Comparison of ENCODE assay signal across 9 cellular contexts in the genomic region with DNA sequence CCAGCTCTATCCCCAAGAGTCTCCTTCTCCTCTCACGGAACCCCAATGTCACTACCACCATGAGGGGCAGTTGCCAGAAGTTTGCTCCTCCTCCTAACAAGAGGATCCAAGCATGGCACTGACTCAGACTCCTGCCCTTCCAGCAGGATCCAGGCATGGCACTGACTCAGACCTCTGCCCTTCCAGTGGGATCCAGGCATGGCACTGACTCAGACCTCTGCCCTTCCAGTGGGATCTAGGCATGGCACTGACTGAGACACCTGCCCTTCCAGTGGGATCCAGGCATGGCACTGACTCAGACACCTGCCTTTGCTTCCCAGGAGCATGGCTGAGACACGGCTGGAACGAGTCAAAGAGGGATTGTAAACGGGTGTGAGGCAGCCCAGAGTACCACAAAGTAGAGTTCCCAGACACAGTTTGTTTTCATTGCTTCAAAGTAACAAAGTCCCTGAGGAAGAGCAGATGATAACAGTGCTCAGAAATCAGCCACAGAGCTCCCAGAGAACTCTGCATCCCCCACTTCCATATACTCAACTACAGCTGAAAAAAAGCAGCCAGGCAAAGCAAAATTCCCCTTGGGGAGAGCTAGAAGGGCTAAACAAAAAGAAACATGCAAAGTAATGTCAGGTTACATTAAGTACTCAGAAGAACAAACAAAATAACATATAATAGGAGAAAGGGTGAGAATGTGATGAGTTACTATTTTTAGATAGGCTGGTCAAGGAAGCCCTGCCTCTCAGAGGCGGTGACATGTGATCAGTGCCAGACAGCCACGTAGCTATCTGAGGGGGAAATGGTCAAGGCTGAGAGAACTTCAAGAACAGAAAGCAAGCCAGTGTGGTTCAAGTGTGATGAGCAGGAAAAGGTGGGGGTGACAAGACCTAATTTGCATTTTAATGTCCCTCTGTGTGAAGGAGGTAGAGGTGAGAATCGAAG. TPM values are rescaled to one million over a fixed set of nuclear protein-coding genes. Genes with fewer than 3 reads are reported as not detected.
DNase-seq lines count a peak whose midpoint lies in the region; ATAC-seq and TF ChIP-seq lines count a peak whose summit lies in the region.
"Had no signal": no experiment of that assay in that cellular context is flagged by ENCODE, and none has a peak within 500 bp of the region (broad histone marks: within the 10 kb centered on the region; RNA-seq: fewer than 3 reads in every experiment).

No MANE protein-coding gene starts in this region.

- ATAC-seq in GM23338: no peak

- CTCF ChIA-PET in activated CD4-positive, alpha-beta memory T cell treated with anti-CD3 and anti-CD28 coated beads, Interleukin-2, amount 10 ng/mL, durations not matched to agents 7 days and 5 days (lab: Charles Lee): interaction anchor here (1.0 to 2.5 kb wide), 5 partner anchors 13 to 82 kb away, joined by 3 to 13 read pairs (median 3); no protein-coding TSS in a partner anchor

- no peak for TF ChIP-seq POLR2A in tibial nerve (IDR thresholded peaks at IDR 0.05)

- H2AFZ ChIP-seq in GM23338: no peak overlapping the region

- H3K4me1 Mint-ChIP-seq in GM23338: peaks cover 34% of the 10 kb centered on the region
- H3K4me1 Mint-ChIP-seq in activated CD4-positive, alpha-beta memory T cell treated with anti-CD3 and anti-CD28 coated beads, Interleukin-2, amount 10 ng/mL, durations not matched to agents 7 days and 5 days: peaks cover 48% of the 10 kb centered on the region

- WGBS in tibial nerve, 2 donors: 60 to 62% methylated on average over 7 of the region's 7 CpGs

- peak overlapping the region; percentile 49 for H3K4me2 ChIP-seq in GM23338

- H3K9me3 Mint-ChIP-seq in GM23338: no peaks in the 10 kb centered on the region
- H3K9me3 Mint-ChIP-seq in activated CD4-positive, alpha-beta memory T cell treated with anti-CD3 and anti-CD28 coated beads, Interleukin-2, amount 10 ng/mL, durations not matched to agents 7 days and 5 days: no peaks in the 10 kb centered on the region

- TF ChIP-seq EP300 in tibial nerve (IDR thresholded peaks at IDR 0.05): no peak

- peaks cover 26% of the 10 kb centered on the region for H3K4me1 ChIP-seq in GM23338 (ENCODE audit: insufficient read depth)
- H3K4me1 ChIP-seq in tibial nerve: peaks cover 0 to 16% (median 2%) of the 10 kb centered on the region in 4 donors

- no peaks in the 10 kb centered on the region for H3K9me2 ChIP-seq in GM23338 (ENCODE audit: insufficient read depth)

- peaks cover 42% of the 10 kb centered on the region for H3K36me3 ChIP-seq in GM23338 (ENCODE audit: insufficient read depth)
- peaks cover 66% of the 10 kb centered on the region for H3K36me3 ChIP-seq in KOPT-K1 (ENCODE audit: insufficient read depth, low read length)
- H3K36me3 ChIP-seq in tibial nerve: no peaks in the 10 kb centered on the region
- H3K36me3 ChIP-seq: upper lobe of left lung had no signal

- peaks cover 14% of the 10 kb centered on the region for H3K27me3 Mint-ChIP-seq in GM23338 (ENCODE audit: insufficient read depth, low read depth, poor library complexity)
- no peaks in the 10 kb centered on the region for H3K27me3 Mint-ChIP-seq in activated CD4-positive, alpha-beta memory T cell treated with anti-CD3 and anti-CD28 coated beads, Interleukin-2, amount 10 ng/mL, durations not matched to agents 7 days and 5 days

- POLR2A ChIA-PET in activated CD4-positive, alpha-beta memory T cell treated with anti-CD3 and anti-CD28 coated beads, Interleukin-2, amount 10 ng/mL, durations not matched to agents 7 days and 5 days (lab: Charles Lee): interaction anchor here (1.1 to 2.5 kb wide), 6 partner anchors 9 to 74 kb away, joined by 3 to 12 read pairs (median 8); no protein-coding TSS in a partner anchor

- peak overlapping the region; percentile 33; the same call in 1 of the 2 replicates for H3K27ac ChIP-seq in GM23338 (ENCODE audit: low read depth)
- H3K27ac ChIP-seq in KOPT-K1 (ENCODE audit: low read depth, low read length, poor library complexity, severe bottlenecking): peak overlapping the region; percentile 27
- no peak overlapping the region for H3K27ac ChIP-seq in tibial nerve

- H3K4me3 ChIP-seq in GM23338 (peak overlapping the region; percentile 8), tibial nerve (no peak overlapping the region)
- H3K4me3 ChIP-seq: upper lobe of left lung had no signal

- TF ChIP-seq CTCF in GM23338 (conservative IDR thresholded peaks at IDR 0.05; ENCODE audit: low read depth in 2 of 2) (no peak), tibial nerve (IDR thresholded peaks at IDR 0.05) (no peak)

- peaks cover 54% of the 10 kb centered on the region for H3K36me3 Mint-ChIP-seq in GM23338 (ENCODE audit: low read depth)
- peaks cover 59% of the 10 kb centered on the region for H3K36me3 Mint-ChIP-seq in activated CD4-positive, alpha-beta memory T cell treated with anti-CD3 and anti-CD28 coated beads, Interleukin-2, amount 10 ng/mL, durations not matched to agents 7 days and 5 days (ENCODE audit: low read depth)

- peaks cover 14% of the 10 kb centered on the region for H4K20me1 ChIP-seq in GM23338 (replicated peaks; ENCODE audit: insufficient read depth)

- H3K27me3 ChIP-seq in GM23338 (ENCODE audit: insufficient read depth): peaks cover 3% of the 10 kb centered on the region; the same call in 1 of the 2 replicates
- no peaks in the 10 kb centered on the region for H3K27me3 ChIP-seq in tibial nerve
- H3K27me3 ChIP-seq: upper lobe of left lung had no signal

- 0 out of 2 replicates have a peak, but pooled peaks cover 3% of the 10 kb centered on the region for H3F3A ChIP-seq in GM23338 (replicated peaks; ENCODE audit: low read depth)

- H3K79me2 ChIP-seq in GM23338 (replicated peaks; ENCODE audit: insufficient read depth): peaks cover 48% of the 10 kb centered on the region

- H3K27ac Mint-ChIP-seq in GM23338: peak overlapping the region; percentile 35; the same call in 1 of the 2 replicates
- peak overlapping the region; percentile 80 for H3K27ac Mint-ChIP-seq in activated CD4-positive, alpha-beta memory T cell treated with anti-CD3 and anti-CD28 coated beads, Interleukin-2, amount 10 ng/mL, durations not matched to agents 7 days and 5 days

- no peaks in the 10 kb centered on the region for H3K9me3 ChIP-seq in KOPT-K1 (ENCODE audit: insufficient read depth, low read length, poor library complexity, severe bottlenecking)
- H3K9me3 ChIP-seq in tibial nerve: no peaks in the 10 kb centered on the region
- H3K9me3 ChIP-seq: upper lobe of left lung had no signal

- DNase-seq in activated CD8-positive, alpha-beta memory T cell treated with anti-CD3 and anti-CD28 coated beads for 4 hours (ENCODE audit: low read depth in 2 of 2): peak; percentile 27 to 28
- no peak for DNase-seq in activated CD8-positive, alpha-beta memory T cell treated with anti-CD3 and anti-CD28 coated beads, Interleukin-2, amount 50 U/mL, for 48 hours
- DNase-seq in GM23338 (ENCODE audit: low spot score) (peak; percentile 40), kidney glomerular epithelial cell (lab: John Stamatoyannopoulos, UW) (peak; percentile 59), NCI-H82 treated with DMSO at 0.1 percent for 48 hours (lab: John Stamatoyannopoulos, UW; ENCODE audit: unreplicated experiment) (no peak), tibial nerve (ENCODE audit: low spot score in 2 of 2) (no peak)
- DNase-seq in activated CD4-positive, alpha-beta memory T cell treated with anti-CD3 and anti-CD28 coated beads, Interleukin-2, amount 10 ng/mL, durations not matched to agents 7 days and 5 days: peak; percentile 63

- H3K4me3 Mint-ChIP-seq in GM23338: peak overlapping the region; percentile 48
- peak overlapping the region; percentile 68 for H3K4me3 Mint-ChIP-seq in activated CD4-positive, alpha-beta memory T cell treated with anti-CD3 and anti-CD28 coated beads, Interleukin-2, amount 10 ng/mL, durations not matched to agents 7 days and 5 days

TF ChIP-seq in GM23338, 12 proteins besides CTCF, POLR2A, EP300 and RAD21:
- TF ChIP-seq, protein P1, sequence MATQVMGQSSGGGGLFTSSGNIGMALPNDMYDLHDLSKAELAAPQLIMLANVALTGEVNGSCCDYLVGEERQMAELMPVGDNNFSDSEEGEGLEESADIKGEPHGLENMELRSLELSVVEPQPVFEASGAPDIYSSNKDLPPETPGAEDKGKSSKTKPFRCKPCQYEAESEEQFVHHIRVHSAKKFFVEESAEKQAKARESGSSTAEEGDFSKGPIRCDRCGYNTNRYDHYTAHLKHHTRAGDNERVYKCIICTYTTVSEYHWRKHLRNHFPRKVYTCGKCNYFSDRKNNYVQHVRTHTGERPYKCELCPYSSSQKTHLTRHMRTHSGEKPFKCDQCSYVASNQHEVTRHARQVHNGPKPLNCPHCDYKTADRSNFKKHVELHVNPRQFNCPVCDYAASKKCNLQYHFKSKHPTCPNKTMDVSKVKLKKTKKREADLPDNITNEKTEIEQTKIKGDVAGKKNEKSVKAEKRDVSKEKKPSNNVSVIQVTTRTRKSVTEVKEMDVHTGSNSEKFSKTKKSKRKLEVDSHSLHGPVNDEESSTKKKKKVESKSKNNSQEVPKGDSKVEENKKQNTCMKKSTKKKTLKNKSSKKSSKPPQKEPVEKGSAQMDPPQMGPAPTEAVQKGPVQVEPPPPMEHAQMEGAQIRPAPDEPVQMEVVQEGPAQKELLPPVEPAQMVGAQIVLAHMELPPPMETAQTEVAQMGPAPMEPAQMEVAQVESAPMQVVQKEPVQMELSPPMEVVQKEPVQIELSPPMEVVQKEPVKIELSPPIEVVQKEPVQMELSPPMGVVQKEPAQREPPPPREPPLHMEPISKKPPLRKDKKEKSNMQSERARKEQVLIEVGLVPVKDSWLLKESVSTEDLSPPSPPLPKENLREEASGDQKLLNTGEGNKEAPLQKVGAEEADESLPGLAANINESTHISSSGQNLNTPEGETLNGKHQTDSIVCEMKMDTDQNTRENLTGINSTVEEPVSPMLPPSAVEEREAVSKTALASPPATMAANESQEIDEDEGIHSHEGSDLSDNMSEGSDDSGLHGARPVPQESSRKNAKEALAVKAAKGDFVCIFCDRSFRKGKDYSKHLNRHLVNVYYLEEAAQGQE (IDR thresholded peaks at IDR 0.05; ENCODE audit: unreplicated experiment): no peak
- no peak for TF ChIP-seq ZNF331 (CRISPR knock-in tag; IDR thresholded peaks at IDR 0.05; ENCODE audit: low read depth)
- TF ChIP-seq EZH2 (IDR thresholded peaks at IDR 0.05; ENCODE audit: low read depth, unreplicated experiment): no peak
- TF ChIP-seq STAT1 (IDR thresholded peaks at IDR 0.05; ENCODE audit: unreplicated experiment): no peak

RNA-seq across cellular contexts. Expression of a gene that starts 3.0 kb away (rescaled TPM):
- total RNA-seq in GM23338 (2014; rRNA removed; shearing (Covaris generic)): 178 and 184 TPM in 2 replicates
- 50.8 and 59.4 TPM in 2 replicates for polyA plus RNA-seq in GM23338 (2016; fragmentation: Nextera tagmentation; extraction: Ambion mirVana)
- total RNA-seq in activated CD4-positive, alpha-beta memory T cell treated with anti-CD3 and anti-CD28 coated beads, Interleukin-2, amount 10 ng/mL, durations not matched to agents 7 days and 5 days: 100 to 1,000 TPM; 114 to 120 TPM
- total RNA-seq in tibial nerve: 1 to 10 TPM in 1 of 4 donors, under 1 TPM in 3; 0.42 to 1.8 (median 0.71) TPM

RNA-seq across cellular contexts. Expression of a gene that starts 57.5 kb away (rescaled TPM):
- 14.7 and 15.7 TPM in 2 replicates for total RNA-seq in GM23338 (2014; rRNA removed; shearing (Covaris generic))
- 8.2 and 9.0 TPM in 2 replicates for polyA plus RNA-seq in GM23338 (2016; fragmentation: Nextera tagmentation; extraction: Ambion mirVana)
- under 1 TPM; 0.18 to 0.30 TPM for total RNA-seq in activated CD4-positive, alpha-beta memory T cell treated with anti-CD3 and anti-CD28 coated beads, Interleukin-2, amount 10 ng/mL, durations not matched to agents 7 days and 5 days
- total RNA-seq in tibial nerve: under 1 TPM in 1 of 4 donors, not detected in 3; 0.30 TPM

Comparison
In these comparisons a context has a peak if more than half of its experiments do, and no peak if none do; other contexts are left out.
1. DNase-seq: peak in activated CD8-positive, alpha-beta memory T cell treated with anti-CD3 and anti-CD28 coated beads for 4 hours (2 of 2), GM23338 (single experiment), activated CD4-positive, alpha-beta memory T cell treated with anti-CD3 and anti-CD28 coated beads, Interleukin-2, amount 10 ng/mL, durations not matched to agents 7 days and 5 days (single experiment) and kidney glomerular epithelial cell (single experiment); none in activated CD8-positive, alpha-beta memory T cell treated with anti-CD3 and anti-CD28 coated beads, Interleukin-2, amount 50 U/mL, for 48 hours (single experiment), NCI-H82 treated with DMSO at 0.1 percent for 48 hours (single experiment) and tibial nerve (0 of 2).
2. H3K27ac ChIP-seq: peak in GM23338 (single experiment) and KOPT-K1 (single experiment); none in tibial nerve (0 of 4).
3. RNA of a gene that starts 3.0 kb away (total RNA-seq): 178 to 184 TPM in GM23338 and 114 to 120 TPM in activated CD4-positive, alpha-beta memory T cell treated with anti-CD3 and anti-CD28 coated beads, Interleukin-2, amount 10 ng/mL, durations not matched to agents 7 days and 5 days; 0.42 to 1.8 TPM in tibial nerve; every median in the first group is over 10 times any median in the second.
4. RNA of a gene that starts 57.5 kb away (total RNA-seq): 14.7 to 15.7 TPM in GM23338; 0.18 to 0.30 TPM in activated CD4-positive, alpha-beta memory T cell treated with anti-CD3 and anti-CD28 coated beads, Interleukin-2, amount 10 ng/mL, durations not matched to agents 7 days and 5 days and 0.30 TPM in tibial nerve; every median in the first group is over 10 times any median in the second.